9 cellular contexts compared by ENCODE assay signal in genomic region chr1:111598534-111598933, GRCh38. TPM values are rescaled to one million over a fixed set of nuclear protein-coding genes. Genes with fewer than 3 reads are reported as not detected.
DNase-seq lines count a peak whose midpoint lies in the region; ATAC-seq and TF ChIP-seq lines count a peak whose summit lies in the region.
"Had no signal": no experiment of that assay in that cellular context is flagged by ENCODE, and none has a peak within 500 bp of the region (broad histone marks: within the 10 kb centered on the region; RNA-seq: fewer than 3 reads in every experiment).

No MANE protein-coding gene starts in this region.

- peaks cover 74% of the 10 kb centered on the region for H3K4me1 ChIP-seq in OCI-LY7 (ENCODE audit: insufficient read depth, low read length, poor library complexity, severe bottlenecking)

- H3K36me3 Mint-ChIP-seq in central memory CD8-positive, alpha-beta T cell (ENCODE audit: insufficient read depth), result peaks cover 4% of the 10 kb centered on the region
- peaks cover 20% of the 10 kb centered on the region for H3K36me3 Mint-ChIP-seq in stimulated activated memory B cell treated with anti-CD40 and anti-IgM and Interleukin-4, amounts not matched to agents 10 μg/mL and 1 μg/mL and 100 μg/mL, for 72 hours

- peak overlapping the region; percentile 53 for H3K4me3 Mint-ChIP-seq in central memory CD8-positive, alpha-beta T cell
- H3K4me3 Mint-ChIP-seq in stimulated activated memory B cell treated with anti-CD40 and anti-IgM and Interleukin-4, amounts not matched to agents 10 μg/mL and 1 μg/mL and 100 μg/mL, for 72 hours, result no peak overlapping the region

- POLR2A ChIA-PET in OCI-LY7 (lab: Charles Lee), result interaction anchor here (0.5 to 6.9 kb wide), 5 partner anchors 10 to 91 kb away, joined by 3 to 93 read pairs (median 14); partner anchors contain the start of gene RAP1A

- H3K27ac Mint-ChIP-seq in central memory CD8-positive, alpha-beta T cell (ENCODE audit: low read depth), result peak overlapping the region; percentile 56
- H3K27ac Mint-ChIP-seq in stimulated activated memory B cell treated with anti-CD40 and anti-IgM and Interleukin-4, amounts not matched to agents 10 μg/mL and 1 μg/mL and 100 μg/mL, for 72 hours, result peak overlapping the region; percentile 95

- H3K4me3 ChIP-seq in OCI-LY7 (ENCODE audit: low read depth, low read length, poor library complexity, severe bottlenecking), result no peak overlapping the region
- H3K4me3 ChIP-seq: A549 had no signal

- intact Hi-C loops in OCI-LY7 (cut with micrococcal nuclease; ENCODE audit: unreplicated experiment) (no loop called here), posterior vena cava (cut with DNase I) (no loop called here)

- no peaks in the 10 kb centered on the region for H3K27me3 Mint-ChIP-seq in central memory CD8-positive, alpha-beta T cell
- no peaks in the 10 kb centered on the region for H3K27me3 Mint-ChIP-seq in stimulated activated memory B cell treated with anti-CD40 and anti-IgM and Interleukin-4, amounts not matched to agents 10 μg/mL and 1 μg/mL and 100 μg/mL, for 72 hours

- no peaks in the 10 kb centered on the region for H3K9me3 Mint-ChIP-seq in central memory CD8-positive, alpha-beta T cell
- H3K9me3 Mint-ChIP-seq in stimulated activated memory B cell treated with anti-CD40 and anti-IgM and Interleukin-4, amounts not matched to agents 10 μg/mL and 1 μg/mL and 100 μg/mL, for 72 hours, result peaks cover 3% of the 10 kb centered on the region

- H4K20me1 ChIP-seq in OCI-LY7 (ENCODE audit: insufficient read depth, low read length), result no peaks in the 10 kb centered on the region

- CTCF ChIA-PET in OCI-LY7 (lab: Charles Lee; ENCODE audit: unreplicated experiment), result no interaction called here

- peak overlapping the region; percentile 58; the same call in 1 of the 2 replicates for H2AFZ ChIP-seq in OCI-LY7 (ENCODE audit: low read length)

- H3K36me3 ChIP-seq in OCI-LY7 (ENCODE audit: insufficient read depth, low read length), result no peaks in the 10 kb centered on the region

- DNase-seq in activated CD4-positive, alpha-beta T cell treated with anti-CD3 and anti-CD28 coated beads for 48 hours, result peak; percentile 48
- no peak for DNase-seq in activated CD4-positive, alpha-beta T cell treated with anti-CD3 and anti-CD28 coated beads, Interleukin-2, amount 50 U/mL, for 1 hour
- DNase-seq in OCI-LY7 (ENCODE audit: low spot score), result no peak
- peak in 1 of 2 donors; percentile 39 for DNase-seq in central memory CD8-positive, alpha-beta T cell (ENCODE audit: low spot score in 2 of 2)
- DNase-seq in posterior vena cava (ENCODE audit: low spot score), result no peak
- no peak for DNase-seq in inferior parietal cortex (ENCODE audit: extremely low spot score)
- DNase-seq in A172 (ENCODE audit: low spot score), result no peak

- H3K9me2 ChIP-seq in OCI-LY7 (ENCODE audit: insufficient read depth, low read length), result no peaks in the 10 kb centered on the region

- H3K4me1 Mint-ChIP-seq in central memory CD8-positive, alpha-beta T cell, result peaks cover 91% of the 10 kb centered on the region
- H3K4me1 Mint-ChIP-seq in stimulated activated memory B cell treated with anti-CD40 and anti-IgM and Interleukin-4, amounts not matched to agents 10 μg/mL and 1 μg/mL and 100 μg/mL, for 72 hours, result peaks cover 91% of the 10 kb centered on the region

- H3K79me2 ChIP-seq in OCI-LY7 (ENCODE audit: insufficient read depth, low read depth, low read length), result no peaks in the 10 kb centered on the region

- no TSS peak for BruUV-seq in OCI-LY7 (replicated peaks; lab: Mats Ljungman, UMichigan)

- TF ChIP-seq CTCF in OCI-LY7 (conservative IDR thresholded peaks at IDR 0.05; ENCODE audit: low read length), result no peak

- H3K4me2 ChIP-seq in OCI-LY7 (ENCODE audit: low read length), result peak overlapping the region; percentile 4; the same call in 1 of the 2 replicates
- H3K4me2 ChIP-seq: A549 had no signal

- H3K9me3 ChIP-seq in OCI-LY7 (ENCODE audit: low read length), result no peaks in the 10 kb centered on the region
- H3K9me3 ChIP-seq: A549 had no signal

- no peak overlapping the region for H3K27ac ChIP-seq in OCI-LY7 (ENCODE audit: low read depth, low read length, poor library complexity, severe bottlenecking)
- H3K27ac ChIP-seq: A549 had no signal

- peak; percentile 58 for ATAC-seq in central memory CD8-positive, alpha-beta T cell (replicated peaks; ENCODE audit: extremely low read depth, poor library complexity, severe bottlenecking)
- ATAC-seq in stimulated activated memory B cell treated with anti-CD40 and anti-IgM and Interleukin-4, amounts not matched to agents 10 μg/mL and 1 μg/mL and 100 μg/mL, for 72 hours, result no peak
- ATAC-seq: A549 had no signal

RNA-seq across cellular contexts. Expression of gene RAP1A, which starts 21.1 kb away (rescaled TPM):
- 8.5 and 10.4 TPM in 2 replicates for total RNA-seq in OCI-LY7 (2014; rRNA removed; shearing (Covaris generic))
- total RNA-seq in OCI-LY7 (2022) (72.0 and 86.3 TPM in 2 replicates), posterior vena cava (100 to 1,000 TPM; 187 to 227 TPM)
- total RNA-seq in A172 (2014; rRNA removed; shearing (Covaris generic)), result 27.9 and 34.5 TPM in 2 replicates
